In the genomic region with DNA sequence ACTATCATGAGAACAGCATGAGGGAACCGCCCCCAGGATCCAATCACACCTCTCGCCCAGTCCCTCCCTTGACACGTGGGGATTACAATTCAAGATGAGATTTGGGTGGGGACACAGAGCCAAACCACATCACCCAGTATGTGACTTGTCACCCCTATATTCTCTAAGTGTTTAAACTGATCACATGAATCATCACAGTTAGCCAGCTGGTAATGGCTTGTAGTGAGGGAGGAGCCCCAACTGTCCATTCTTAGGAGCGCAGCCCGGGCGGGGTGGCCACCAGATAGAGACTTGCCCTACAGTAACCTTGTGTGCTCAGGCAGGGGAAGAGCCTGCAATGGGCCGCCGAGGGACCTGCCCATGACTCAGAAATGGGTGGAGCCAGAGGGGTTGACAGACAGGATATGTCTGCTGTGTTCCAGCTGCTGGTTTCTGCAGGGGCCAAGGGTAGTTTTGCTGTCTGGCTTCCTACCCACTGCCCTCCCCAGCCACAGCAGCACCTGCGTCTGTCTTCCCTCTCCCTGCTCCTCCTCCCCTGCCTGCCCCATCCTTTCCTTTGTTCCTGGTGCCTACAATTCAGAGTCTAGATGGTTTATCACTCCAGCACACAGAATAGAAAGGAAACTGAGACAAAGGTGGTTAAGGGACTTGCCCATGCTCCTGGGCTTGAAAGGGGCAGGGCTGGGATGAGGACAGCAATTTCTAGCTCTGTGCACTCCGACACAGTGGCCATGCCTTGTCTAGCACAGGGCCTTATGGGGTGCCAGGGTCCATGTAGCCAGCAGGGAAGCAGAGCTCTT, we compare ENCODE assay signal across 8 cellular contexts.
DNase-seq lines count a peak whose midpoint lies in the region; ATAC-seq lines count a peak whose summit lies in the region.

No MANE protein-coding gene starts in this region.

- H3K9ac ChIP-seq in adipocyte (ENCODE audit: low read length) = no peak overlapping the region

- DNase-seq in DMS53 (lab: John Stamatoyannopoulos, UW) = peak; percentile 94
- peak; percentile 98 for DNase-seq in HPDE6-E6E7 (ENCODE audit: extremely low spot score)
- DNase-seq in T-helper 1 cell = peak; percentile 87 to 96 (median 93)
- DNase-seq in adipocyte (ENCODE audit: low read depth) = peak; percentile 13
- peak; percentile 72 for DNase-seq in hepatic stellate cell (ENCODE audit: low spot score)
- peak; percentile 78 for DNase-seq in stimulated activated CD4-positive, alpha-beta T cell treated with anti-CD3 and anti-CD28 coated beads, Interleukin-12 subunit alpha, Interleukin-12 subunit beta, amount 100 ng/mL, for 4 hours
- DNase-seq in cortex of kidney (lab: John Stamatoyannopoulos, UW) = no peak

- H3K4me3 ChIP-seq in adipocyte (ENCODE audit: low read length) = peak overlapping the region; percentile 10

- no peaks in the 10 kb centered on the region for H3K9me3 ChIP-seq in adipocyte (ENCODE audit: control insufficient read depth, low read length)

- peaks cover 28% of the 10 kb centered on the region for H3K4me1 ChIP-seq in adipocyte (ENCODE audit: control insufficient read depth, insufficient read depth, low read length)

- peaks cover 22% of the 10 kb centered on the region for H3K27me3 ChIP-seq in adipocyte (replicated peaks; ENCODE audit: control insufficient read depth, insufficient read depth, low read length)

- ATAC-seq in GM21423 (IDR thresholded peaks at IDR 0.05; ENCODE audit: unreplicated experiment) = peak; percentile 88

- H3K36me3 ChIP-seq in adipocyte (ENCODE audit: control insufficient read depth, insufficient read depth, low read length, severe bottlenecking) = no peaks in the 10 kb centered on the region
